In the genomic region with DNA sequence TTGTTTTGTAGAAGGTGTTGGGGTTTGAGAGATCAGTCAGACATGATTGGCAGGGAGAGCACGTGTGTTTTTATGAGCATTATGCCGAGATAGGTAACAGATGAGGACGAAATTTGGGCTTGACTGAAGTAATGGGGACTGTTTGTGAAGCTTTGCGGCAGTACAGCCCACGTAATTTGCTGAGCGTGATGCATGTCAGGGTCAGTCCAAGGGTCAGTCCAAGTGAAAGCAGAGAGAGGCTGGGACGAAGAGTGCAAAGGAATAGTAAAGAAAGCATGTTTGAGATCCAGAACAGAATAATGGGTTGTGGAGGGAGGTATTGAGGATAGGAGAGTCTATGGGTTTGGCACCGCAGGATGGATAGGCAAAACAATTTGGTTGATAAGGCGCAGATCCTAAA, we compare ENCODE assay signal across 6 cellular contexts. TPM values are rescaled to one million over a fixed set of nuclear protein-coding genes. Genes with fewer than 3 reads are reported as not detected.
"Had no signal": no experiment of that assay in that cellular context is flagged by ENCODE, and none has a peak within 500 bp of the region (broad histone marks: within the 10 kb centered on the region; RNA-seq: fewer than 3 reads in every experiment).

No MANE protein-coding gene starts in this region.

RNA-seq across cellular contexts. Expression of a gene that starts 17.7 kb away (rescaled TPM):
- total RNA-seq: HepG2, HT-29, HT1080, IMR-90, K562 had no signal
- polyA plus RNA-seq: HepG2, IgD-negative memory B cell, IMR-90, K562 had no signal

RNA-seq across cellular contexts. Expression of a gene that starts 34.2 kb away (rescaled TPM):
- total RNA-seq: HepG2, HT-29, HT1080, IMR-90, K562 had no signal
- polyA plus RNA-seq: HepG2, IgD-negative memory B cell, IMR-90, K562 had no signal
